1 cellular context compared by ENCODE assay signal in genomic region chr2:25078171-25079049, GRCh38.
TF ChIP-seq lines count a peak whose summit lies in the region.

No MANE protein-coding gene starts in this region.

TF ChIP-seq in WTC11, 78 proteins besides CTCF, POLR2A, EP300 and RAD21 (continued from another document):
- no peak for TF ChIP-seq IRF1 (CRISPR knock-in tag; IDR thresholded peaks at IDR 0.05)
- TF ChIP-seq ZNF512 (CRISPR knock-in tag; IDR thresholded peaks at IDR 0.05; ENCODE audit: borderline replicate concordance), result no peak
- TF ChIP-seq ZNF532 (CRISPR knock-in tag; IDR thresholded peaks at IDR 0.05; ENCODE audit: borderline replicate concordance), result no peak
- no peak for TF ChIP-seq MXD4 (CRISPR knock-in tag; IDR thresholded peaks at IDR 0.05; ENCODE audit: borderline replicate concordance)
- no peak for TF ChIP-seq ATF3 (CRISPR knock-in tag; conservative IDR thresholded peaks at IDR 0.05)
- TF ChIP-seq ESRRA (CRISPR knock-in tag; IDR thresholded peaks at IDR 0.05; ENCODE audit: borderline replicate concordance), result no peak
